8 cellular contexts compared by ENCODE assay signal in genomic region chr19:35266149-35266903, GRCh38. TPM values are rescaled to one million over a fixed set of nuclear protein-coding genes. Genes with fewer than 3 reads are reported as not detected.
DNase-seq lines count a peak whose midpoint lies in the region; ATAC-seq and TF ChIP-seq lines count a peak whose summit lies in the region.

No MANE protein-coding gene starts in this region.

- DNase-seq in SK-N-SH = no peak
- DNase-seq in adipocyte (ENCODE audit: low read depth) = no peak
- DNase-seq in testis = peak; percentile 14
- no peak for DNase-seq in epidermal melanocyte (ENCODE audit: insufficient read length, low spot score)
- DNase-seq in T-helper 9 cell = no peak
- DNase-seq in SKM-1 treated with dmso at 0.1 percent for 144 hours (lab: John Stamatoyannopoulos, UW; ENCODE audit: unreplicated experiment) = no peak

- TF ChIP-seq RAD21 in SK-N-SH (IDR thresholded peaks at IDR 0.05; ENCODE audit: low read length) = no peak

- H3K9me2 ChIP-seq in SK-N-SH = no peaks in the 10 kb centered on the region

- peak overlapping the region; percentile 96 for H3K4me2 ChIP-seq in SK-N-SH

- H2AFZ ChIP-seq in SK-N-SH (ENCODE audit: low read depth) = no peak overlapping the region

- intact Hi-C loops in testis (cut with DNase I; ENCODE audit: low total_unique reads) = no loop called here

- H3K27me3 ChIP-seq in SK-N-SH (ENCODE audit: insufficient read depth) (no peaks in the 10 kb centered on the region; the same call in 1 of the 2 replicates), adipocyte (replicated peaks; ENCODE audit: control insufficient read depth, insufficient read depth, low read length) (no peaks in the 10 kb centered on the region), layer of hippocampus (ENCODE audit: control insufficient read depth, insufficient read depth, low read length) (no peaks in the 10 kb centered on the region), testis (no peaks in the 10 kb centered on the region)

- TF ChIP-seq CTCF in SK-N-SH (IDR thresholded peaks at IDR 0.05) (no peak), testis (IDR thresholded peaks at IDR 0.05) (no peak)

- CTCF ChIA-PET in SK-N-SH (lab: Yijun Ruan, JAX) = interaction anchor here (0.6 to 1.7 kb wide), 4 partner anchors 52 to 229 kb away, joined by 3 to 5 read pairs (median 4); partner anchors contain the start of gene FXYD7

- TF ChIP-seq POLR2A in testis (IDR thresholded peaks at IDR 0.05) = no peak

- H3F3A ChIP-seq in SK-N-SH (replicated peaks; ENCODE audit: insufficient read depth) = peaks cover 4% of the 10 kb centered on the region

- H3K36me3 ChIP-seq in SK-N-SH (replicated peaks in 1 of 2; ENCODE audit: control insufficient read depth in 1 of 2, insufficient read depth in 2 of 2, low read length in 1 of 2) = peaks cover 11 to 17% of the 10 kb centered on the region in 2 experiments
- H3K36me3 ChIP-seq in adipocyte (ENCODE audit: control insufficient read depth, insufficient read depth, low read length, severe bottlenecking) = peaks cover 11% of the 10 kb centered on the region
- no peaks in the 10 kb centered on the region for H3K36me3 ChIP-seq in testis (ENCODE audit: low read depth, missing control alignments)

- TF ChIP-seq EP300 in SK-N-SH (IDR thresholded peaks at IDR 0.05; ENCODE audit: borderline replicate concordance in 1 of 2, low read depth in 1 of 2, low read length in 1 of 2) = no peak

- H3K27ac ChIP-seq in SK-N-SH (ENCODE audit: low read depth in 2 of 2, low read length in 1 of 2) = no peak overlapping the region
- peak overlapping the region; percentile 94 for H3K27ac ChIP-seq in layer of hippocampus (ENCODE audit: low read depth, low read length)
- H3K27ac ChIP-seq in testis = peak overlapping the region; percentile 68 to 98

- POLR2A ChIA-PET in SK-N-SH (lab: Yijun Ruan, JAX) = no interaction called here

- peaks cover 4 to 25% of the 10 kb centered on the region in 2 experiments; a peak in 1 of 4 replicates for H3K4me1 ChIP-seq in SK-N-SH (ENCODE audit: control insufficient read depth in 1 of 2, insufficient read depth in 2 of 2, low read depth in 1 of 2, low read length in 1 of 2)
- H3K4me1 ChIP-seq in adipocyte (ENCODE audit: control insufficient read depth, insufficient read depth, low read length) = peaks cover 23% of the 10 kb centered on the region
- H3K4me1 ChIP-seq in testis = peaks cover 39% of the 10 kb centered on the region

- H4K20me1 ChIP-seq in SK-N-SH (ENCODE audit: insufficient read depth) = no peaks in the 10 kb centered on the region

- peaks cover 22% of the 10 kb centered on the region for H3K79me2 ChIP-seq in SK-N-SH (ENCODE audit: insufficient read depth)

- no peak for ATAC-seq in SK-N-SH treated with all-trans-retinoic acid at 6 μM for 48 hours

- 96% methylated on average over 18 of the region's 20 CpGs for WGBS in SK-N-SH (ENCODE audit: low lambda C conversion rate)
- 39 to 64% methylated on average over 5 to 20 of the region's 20 CpGs for WGBS in testis, 2 donors

- H3K4me3 ChIP-seq in SK-N-SH (ENCODE audit: low read depth in 2 of 2, low read length in 1 of 2) (peak overlapping the region; percentile 87 to 95), adipocyte (ENCODE audit: low read length) (peak overlapping the region; percentile 97), testis (peak overlapping the region in 1 of 2 donors; percentile 82)

- H3K9me3 ChIP-seq in SK-N-SH (no peaks in the 10 kb centered on the region), adipocyte (ENCODE audit: control insufficient read depth, low read length) (no peaks in the 10 kb centered on the region), testis (no peaks in the 10 kb centered on the region)

- peak overlapping the region; percentile 92; the same call in 1 of the 2 replicates for H3K9ac ChIP-seq in SK-N-SH
- peak overlapping the region; percentile 100 for H3K9ac ChIP-seq in adipocyte (ENCODE audit: low read length)

TF ChIP-seq in SK-N-SH, 30 proteins besides CTCF, POLR2A, EP300 and RAD21:
- TF ChIP-seq USF2 (IDR thresholded peaks at IDR 0.05; ENCODE audit: borderline replicate concordance, low read depth, low read length) (no peak), GATA2 (CRISPR knock-in tag; IDR thresholded peaks at IDR 0.05) (no peak), JUND (IDR thresholded peaks at IDR 0.05) (no peak), RCOR1 (IDR thresholded peaks at IDR 0.05; ENCODE audit: low read length) (no peak), YY1 (IDR thresholded peaks at IDR 0.05; ENCODE audit: low read depth) (no peak), POLR2AphosphoS5 (IDR thresholded peaks at IDR 0.05; ENCODE audit: low read depth, low read length) (no peak), NRF1 (IDR thresholded peaks at IDR 0.05; ENCODE audit: low read depth, low read length) (no peak), TEAD4 (IDR thresholded peaks at IDR 0.05; ENCODE audit: borderline replicate concordance, insufficient read depth) (no peak), GABPA (IDR thresholded peaks at IDR 0.05; ENCODE audit: low read depth) (no peak)

TF ChIP-seq in SK-N-SH treated with all-trans-retinoic acid at 6 μM for 48 hours, 23 proteins besides CTCF, POLR2A, EP300 and RAD21 (continues in another document):
- TF ChIP-seq TOX (CRISPR knock-in tag; IDR thresholded peaks at IDR 0.05; ENCODE audit: borderline replicate concordance) (no peak), ZFP30 (CRISPR knock-in tag; IDR thresholded peaks at IDR 0.05) (no peak), GLIS3 (CRISPR knock-in tag; IDR thresholded peaks at IDR 0.05) (no peak), CSRNP3 (CRISPR knock-in tag; IDR thresholded peaks at IDR 0.05) (no peak), PPARA (CRISPR knock-in tag; IDR thresholded peaks at IDR 0.05; ENCODE audit: borderline replicate concordance) (no peak), ZC3H10 (CRISPR knock-in tag; IDR thresholded peaks at IDR 0.05) (no peak), ZNF565 (CRISPR knock-in tag; conservative IDR thresholded peaks at IDR 0.05; ENCODE audit: low read depth) (no peak), OSR1 (CRISPR knock-in tag; IDR thresholded peaks at IDR 0.05) (no peak), TSHZ2 (CRISPR knock-in tag; IDR thresholded peaks at IDR 0.05) (no peak), ESRRG (CRISPR knock-in tag; IDR thresholded peaks at IDR 0.05) (no peak)

RNA-seq across cellular contexts. Expression of gene USF2, which starts 2.4 kb away (rescaled TPM):
- polyA plus RNA-seq in SK-N-SH (2012; rRNA removed) (83.6 and 102 TPM in 2 replicates), testis (ENCODE audit: insufficient read depth, low read depth, low replicate concordance) (83.1 TPM)
- 51.6 and 78.6 TPM in 2 replicates for polyA plus RNA-seq in SK-N-SH (2012; cell fraction: cytosol; rRNA removed)
- 147 and 156 TPM in 2 replicates for polyA plus RNA-seq in SK-N-SH (2012; cell fraction: nucleus; rRNA removed)
- 100 to 1,000 TPM; 105 to 123 TPM for total RNA-seq in testis

RNA-seq across cellular contexts. Expression of gene HAMP, which starts 16.0 kb away (rescaled TPM):
- 0.13 TPM in 1 of 2 replicates, not detected in the other for polyA plus RNA-seq in SK-N-SH (2012; rRNA removed)
- not detected in 2 replicates for polyA plus RNA-seq in SK-N-SH (2012; cell fraction: cytosol; rRNA removed)
- polyA plus RNA-seq in SK-N-SH (2012; cell fraction: nucleus; rRNA removed) = 0.04 and 0.14 TPM in 2 replicates
- total RNA-seq in testis = not detected
- polyA plus RNA-seq in testis (ENCODE audit: insufficient read depth, low read depth, low replicate concordance) = 1.6 TPM

RNA-seq across cellular contexts. Expression of gene LSR, which starts 17.5 kb away (rescaled TPM):
- polyA plus RNA-seq in SK-N-SH (2012; rRNA removed) (0.50 and 0.62 TPM in 2 replicates), testis (ENCODE audit: insufficient read depth, low read depth, low replicate concordance) (85.7 TPM)
- polyA plus RNA-seq in SK-N-SH (2012; cell fraction: cytosol; rRNA removed) = 0.43 and 0.55 TPM in 2 replicates
- 0.20 and 0.52 TPM in 2 replicates for polyA plus RNA-seq in SK-N-SH (2012; cell fraction: nucleus; rRNA removed)
- 100 to 1,000 TPM; 154 to 195 TPM for total RNA-seq in testis

RNA-seq across cellular contexts. Expression of gene MAG, which starts 25.6 kb away (rescaled TPM):
- polyA plus RNA-seq in SK-N-SH (2012; rRNA removed) (not detected in 2 replicates), testis (ENCODE audit: insufficient read depth, low read depth, low replicate concordance) (5.4 TPM)
- not detected in 2 replicates for polyA plus RNA-seq in SK-N-SH (2012; cell fraction: cytosol; rRNA removed)
- not detected in 2 replicates for polyA plus RNA-seq in SK-N-SH (2012; cell fraction: nucleus; rRNA removed)
- total RNA-seq in testis = 10 to 100 TPM; 10.8 to 18.4 TPM

RNA-seq across cellular contexts. Expression of gene FAM187B, which starts 37.8 kb away (rescaled TPM):
- not detected in 2 replicates for polyA plus RNA-seq in SK-N-SH (2012; rRNA removed)
- not detected in 2 replicates for polyA plus RNA-seq in SK-N-SH (2012; cell fraction: cytosol; rRNA removed)
- not detected in 2 replicates for polyA plus RNA-seq in SK-N-SH (2012; cell fraction: nucleus; rRNA removed)
- total RNA-seq in testis = 100 to 1,000 TPM in 1 of 2 donors, 10 to 100 TPM in 1; 18.4 to 105 TPM
- polyA plus RNA-seq in testis (ENCODE audit: insufficient read depth, low read depth, low replicate concordance) = 79.2 TPM

Comparison
In these comparisons a context has a peak if more than half of its experiments do, and no peak if none do; other contexts are left out.
1. H3K27ac ChIP-seq: peak in layer of hippocampus (single experiment) and testis (2 of 2); none in SK-N-SH (0 of 2).
2. RNA of gene LSR, which starts 17.5 kb away (polyA plus RNA-seq): 85.7 TPM in testis (single experiment); 0.20 to 0.62 TPM in SK-N-SH; every median in the first group is over 10 times any median in the second.